8 cellular contexts compared by ENCODE assay signal in genomic region chr16:85898521-85899442, GRCh38. TPM values are rescaled to one million over a fixed set of nuclear protein-coding genes. Genes with fewer than 3 reads are reported as not detected.
A peak's percentile ranks its signal among the peaks of the same experiment; 100 is the strongest.
DNase-seq lines count a peak whose midpoint lies in the region; ATAC-seq and TF ChIP-seq lines count a peak whose summit lies in the region.

A gene with protein sequence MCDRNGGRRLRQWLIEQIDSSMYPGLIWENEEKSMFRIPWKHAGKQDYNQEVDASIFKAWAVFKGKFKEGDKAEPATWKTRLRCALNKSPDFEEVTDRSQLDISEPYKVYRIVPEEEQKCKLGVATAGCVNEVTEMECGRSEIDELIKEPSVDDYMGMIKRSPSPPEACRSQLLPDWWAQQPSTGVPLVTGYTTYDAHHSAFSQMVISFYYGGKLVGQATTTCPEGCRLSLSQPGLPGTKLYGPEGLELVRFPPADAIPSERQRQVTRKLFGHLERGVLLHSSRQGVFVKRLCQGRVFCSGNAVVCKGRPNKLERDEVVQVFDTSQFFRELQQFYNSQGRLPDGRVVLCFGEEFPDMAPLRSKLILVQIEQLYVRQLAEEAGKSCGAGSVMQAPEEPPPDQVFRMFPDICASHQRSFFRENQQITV (plus strand): TSS chr16:85899162. CDS start chr16:85903016, 3,854 bp downstream.

- DNase-seq in GM10266 (ENCODE audit: extremely low spot score) (peak; percentile 92), T-helper 1 cell (peak; percentile 21 to 75 (median 45)), anterior cingulate cortex (lab: John Stamatoyannopoulos, UW) (peak in 35 of 58 donors; percentile 3 to 65 (median 27)), iPS-NIHi7 (ENCODE audit: extremely low spot score) (peak; percentile 82), BE2C (no peak), KG1 (lab: John Stamatoyannopoulos, UW) (no peak)
- DNase-seq in stimulated activated CD4-positive, alpha-beta T cell treated with anti-CD3 and anti-CD28 coated beads, Interleukin-12 subunit alpha, Interleukin-12 subunit beta, amount 100 ng/mL, for 48 hours (ENCODE audit: low read depth in 2 of 3, low spot score in 1 of 3), result peak; percentile 77 to 78 (median 77)

- peaks cover 96% of the 10 kb centered on the region for H3K27me3 ChIP-seq in BE2C

- no peaks in the 10 kb centered on the region for H3K36me3 ChIP-seq in BE2C

- TF ChIP-seq CTCF in GM10266 (IDR thresholded peaks at IDR 0.05; ENCODE audit: control insufficient read depth, insufficient read depth, low read depth, missing control alignments), result no peak
- TF ChIP-seq CTCF in BE2C (IDR thresholded peaks at IDR 0.05; ENCODE audit: low read depth, low read length), result no peak

- no peaks in the 10 kb centered on the region for H3K9me3 ChIP-seq in BE2C

- no peak within 1 kb of the TSS for H3K4me3 ChIP-seq in BE2C (ENCODE audit: low read depth, low read length)

- ATAC-seq in HG02610 (IDR thresholded peaks at IDR 0.05; ENCODE audit: unreplicated experiment), result peak; percentile 52

- no peaks in the 10 kb centered on the region for H3K4me1 ChIP-seq in BE2C

RNA-seq across cellular contexts. Expression of the gene that starts here (rescaled TPM):
- not detected for polyA plus RNA-seq in BE2C (2012; ENCODE audit: insufficient read depth, insufficient read length, low read depth)

Comparison
In these comparisons a context has a peak if more than half of its experiments do, and no peak if none do; other contexts are left out.
1. DNase-seq: peak in GM10266 (single experiment), T-helper 1 cell (5 of 5), anterior cingulate cortex (35 of 58), iPS-NIHi7 (single experiment) and stimulated activated CD4-positive, alpha-beta T cell treated with anti-CD3 and anti-CD28 coated beads, Interleukin-12 subunit alpha, Interleukin-12 subunit beta, amount 100 ng/mL, for 48 hours (3 of 3); none in BE2C (single experiment) and KG1 (single experiment).